27 cellular contexts compared by ENCODE assay signal in genomic region chr18:76618721-76619120, GRCh38.
DNase-seq lines count a peak whose midpoint lies in the region; ATAC-seq and TF ChIP-seq lines count a peak whose summit lies in the region.
"Had no signal": no experiment of that assay in that cellular context is flagged by ENCODE, and none has a peak within 500 bp of the region (broad histone marks: within the 10 kb centered on the region; RNA-seq: fewer than 3 reads in every experiment).

No MANE protein-coding gene starts in this region.

- no peak overlapping the region for H2AFZ ChIP-seq in mammary epithelial cell (ENCODE audit: low read depth, low read length)
- no peak overlapping the region for H2AFZ ChIP-seq in SK-N-SH (ENCODE audit: low read depth)

- TF ChIP-seq POLR2A in testis (IDR thresholded peaks at IDR 0.05) = no peak

- POLR2A ChIA-PET in SK-N-SH (lab: Yijun Ruan, JAX) = no interaction called here

- peaks cover 54% of the 10 kb centered on the region for H3K4me1 Mint-ChIP-seq in neural crest cell
- H3K4me1 Mint-ChIP-seq: central memory CD8-positive, alpha-beta T cell had no signal

- in situ Hi-C loops in mammary epithelial cell (cut with MboI; ENCODE audit: low sequenced_read_pairs in 2 of 2) = loop anchor here in 1 of 2 donors (25.0 kb wide), 1 partner anchor 131 kb away; the partner anchor contains the start of gene ZNF516

- H3K79me2 ChIP-seq in mammary epithelial cell (ENCODE audit: insufficient read depth, low read length) = no peaks in the 10 kb centered on the region
- no peaks in the 10 kb centered on the region for H3K79me2 ChIP-seq in SK-N-SH (ENCODE audit: insufficient read depth)

- dilution Hi-C loops in mammary epithelial cell (cut with HindIII; ENCODE audit: low sequenced_read_pairs) = no loop called here

- no peaks in the 10 kb centered on the region for H4K20me1 ChIP-seq in mammary epithelial cell (ENCODE audit: insufficient read depth, low read length)
- H4K20me1 ChIP-seq in SK-N-SH (ENCODE audit: insufficient read depth) = no peaks in the 10 kb centered on the region

- no peaks in the 10 kb centered on the region for H3K9me2 ChIP-seq in SK-N-SH

- H3K36me3 ChIP-seq in RWPE2 (ENCODE audit: low read depth) = no peaks in the 10 kb centered on the region
- H3K36me3 ChIP-seq in mammary epithelial cell (ENCODE audit: insufficient read depth, low read length) = no peaks in the 10 kb centered on the region
- H3K36me3 ChIP-seq in testis (ENCODE audit: low read depth, missing control alignments) = no peaks in the 10 kb centered on the region
- H3K36me3 ChIP-seq in left lung = no peaks in the 10 kb centered on the region
- H3K36me3 ChIP-seq in SK-N-SH (replicated peaks in 1 of 2; ENCODE audit: control insufficient read depth in 1 of 2, insufficient read depth in 2 of 2, low read length in 1 of 2) = no peaks in the 10 kb centered on the region
- H3K36me3 ChIP-seq: HAP-1 had no signal

- 56% methylated on average over 2 of the region's 2 CpGs for WGBS in mammary epithelial cell (ENCODE audit: low coverage, missing lambda C conversion rate)
- WGBS in testis, 2 donors = 45 to 88% methylated on average over 2 of the region's 2 CpGs
- 53% methylated on average over 2 of the region's 2 CpGs for WGBS in SK-N-SH (ENCODE audit: low lambda C conversion rate)

- no peak for DNase-seq in RWPE2 (ENCODE audit: low spot score)
- no peak for DNase-seq in mammary epithelial cell
- no peak for DNase-seq in neural crest cell (ENCODE audit: low read depth, low spot score)
- DNase-seq in testis = peak; percentile 90
- no peak for DNase-seq in NCI-H2081 (lab: John Stamatoyannopoulos, UW)
- no peak for DNase-seq in Kasumi-1 (lab: John Stamatoyannopoulos, UW)
- DNase-seq in left lung = no peak
- DNase-seq in SK-N-SH = no peak
- DNase-seq: activated CD4-positive, alpha-beta T cell treated with anti-CD3 and anti-CD28 coated beads, Interleukin-2, amount 10 ng/mL, durations not matched to agents 24 days and 14 days; activated naive CD4-positive, alpha-beta T cell treated with anti-CD3 and anti-CD28 coated beads, Interleukin-2, amount 50 U/mL, for 16 hours; activated T-cell treated with anti-CD3 and anti-CD28 coated beads, Interleukin-2, amount 50 U/mL, for 72 hours; aorta; EL; erythroblast; left colon; naive thymus-derived CD8-positive, alpha-beta T cell; NCI-H1048; NCI-H187 treated with DMSO at 0.1 percent for 48 hours; NCI-H774; stimulated activated CD4-positive, alpha-beta T cell treated with anti-CD3 and anti-CD28 coated beads, Interleukin-1b, Interleukin-23, amount 100 ng/mL, for 48 hours had no signal

- no peaks in the 10 kb centered on the region for H3F3A ChIP-seq in SK-N-SH (replicated peaks; ENCODE audit: insufficient read depth)

- H3K9me3 ChIP-seq in RWPE2 (ENCODE audit: severe bottlenecking) = no peaks in the 10 kb centered on the region
- H3K9me3 ChIP-seq in mammary epithelial cell (replicated peaks; ENCODE audit: insufficient read depth, low read length) = no peaks in the 10 kb centered on the region
- no peaks in the 10 kb centered on the region for H3K9me3 ChIP-seq in testis
- no peaks in the 10 kb centered on the region for H3K9me3 ChIP-seq in left lung
- no peaks in the 10 kb centered on the region for H3K9me3 ChIP-seq in SK-N-SH
- H3K9me3 ChIP-seq: HAP-1, psoas muscle had no signal

- ATAC-seq in RWPE2 (ENCODE audit: low read depth) (no peak), left lung (no peak)
- ATAC-seq: activated T-cell treated with anti-CD3 and anti-CD28 coated beads, Interleukin-2, amount 50 U/mL, for 72 hours; left colon; naive thymus-derived CD8-positive, alpha-beta T cell had no signal

- no peaks in the 10 kb centered on the region for H3K27me3 Mint-ChIP-seq in neural crest cell (ENCODE audit: low read depth)

- H3K4me3 ChIP-seq in RWPE2 (ENCODE audit: severe bottlenecking) (no peak overlapping the region), mammary epithelial cell (replicated peaks in 1 of 3; ENCODE audit: insufficient read depth in 1 of 3, low read depth in 2 of 3, low read length in 3 of 3) (no peak overlapping the region), testis (no peak overlapping the region), left lung (no peak overlapping the region), SK-N-SH (ENCODE audit: low read depth in 2 of 2, low read length in 1 of 2) (no peak overlapping the region)
- H3K4me3 ChIP-seq: HAP-1, skin epidermis had no signal

- H3K4me1 ChIP-seq in RWPE2 (ENCODE audit: insufficient read depth, poor library complexity, severe bottlenecking) = peaks cover 19% of the 10 kb centered on the region
- H3K4me1 ChIP-seq in mammary epithelial cell (ENCODE audit: insufficient read depth, low read length) = peaks cover 41% of the 10 kb centered on the region
- peaks cover 50% of the 10 kb centered on the region for H3K4me1 ChIP-seq in testis
- H3K4me1 ChIP-seq in left lung = peaks cover 14 to 36% of the 10 kb centered on the region in 2 donors
- no peaks in the 10 kb centered on the region; a peak in 1 of 4 replicates for H3K4me1 ChIP-seq in SK-N-SH (ENCODE audit: control insufficient read depth in 1 of 2, insufficient read depth in 2 of 2, low read depth in 1 of 2, low read length in 1 of 2)

- H3K27ac Mint-ChIP-seq in neural crest cell (ENCODE audit: unreplicated experiment) = peak overlapping the region; percentile 21
- H3K27ac Mint-ChIP-seq: activated CD4-positive, alpha-beta T cell treated with anti-CD3 and anti-CD28 coated beads, Interleukin-2, amount 10 ng/mL, durations not matched to agents 24 days and 14 days; activated T-cell treated with anti-CD3 and anti-CD28 coated beads, Interleukin-2, amount 50 U/mL, for 72 hours; T-helper 2 cell treated with Interferon-gamma antibody and Interleukin-4, amounts not matched to agents 5 μg/mL and 100 μg/mL, for 36 hours had no signal

- no TSS peak for BruUV-seq in mammary epithelial cell (replicated peaks; lab: Mats Ljungman, UMichigan)

- no peak overlapping the region for H3K4me2 ChIP-seq in mammary epithelial cell (ENCODE audit: insufficient read depth, low read depth, low read length)
- H3K4me2 ChIP-seq in SK-N-SH = no peak overlapping the region

- TF ChIP-seq EP300 in SK-N-SH (IDR thresholded peaks at IDR 0.05; ENCODE audit: borderline replicate concordance in 1 of 2, low read depth in 1 of 2, low read length in 1 of 2) = no peak

- H3K4me3 Mint-ChIP-seq in neural crest cell = peak overlapping the region; percentile 33
- H3K4me3 Mint-ChIP-seq: activated CD4-positive, alpha-beta T cell treated with anti-CD3 and anti-CD28 coated beads, Interleukin-2, amount 10 ng/mL, durations not matched to agents 24 days and 14 days; central memory CD8-positive, alpha-beta T cell; T-helper 2 cell treated with Interferon-gamma antibody and Interleukin-4, amounts not matched to agents 5 μg/mL and 100 μg/mL, for 36 hours had no signal

- no peaks in the 10 kb centered on the region for H3K9me3 Mint-ChIP-seq in neural crest cell
- H3K9me3 Mint-ChIP-seq: activated CD4-positive, alpha-beta T cell treated with anti-CD3 and anti-CD28 coated beads, Interleukin-2, amount 10 ng/mL, durations not matched to agents 24 days and 14 days; activated T-cell treated with anti-CD3 and anti-CD28 coated beads, Interleukin-2, amount 50 U/mL, for 72 hours; central memory CD8-positive, alpha-beta T cell; naive thymus-derived CD8-positive, alpha-beta T cell; T-helper 2 cell treated with Interferon-gamma antibody and Interleukin-4, amounts not matched to agents 5 μg/mL and 100 μg/mL, for 36 hours had no signal

- no peak for TF ChIP-seq RAD21 in SK-N-SH (IDR thresholded peaks at IDR 0.05; ENCODE audit: low read length)

- TF ChIP-seq CTCF in RWPE2 (IDR thresholded peaks at IDR 0.05; ENCODE audit: poor library complexity, severe bottlenecking) = no peak
- TF ChIP-seq CTCF in mammary epithelial cell (conservative IDR thresholded peaks at IDR 0.05 in 1 of 2, IDR thresholded peaks at IDR 0.05 in 1 of 2; ENCODE audit: extremely low read depth in 1 of 2, insufficient read depth in 1 of 2, low read depth in 1 of 2, low read length in 2 of 2) = no peak
- no peak for TF ChIP-seq CTCF in neural crest cell (conservative IDR thresholded peaks at IDR 0.05)
- TF ChIP-seq CTCF in testis (IDR thresholded peaks at IDR 0.05) = no peak
- TF ChIP-seq CTCF in left lung (IDR thresholded peaks at IDR 0.05) = no peak
- TF ChIP-seq CTCF in SK-N-SH (IDR thresholded peaks at IDR 0.05) = no peak

- H3K27me3 ChIP-seq in RWPE2 (ENCODE audit: insufficient read depth, poor library complexity, severe bottlenecking) = no peaks in the 10 kb centered on the region
- H3K27me3 ChIP-seq in mammary epithelial cell (ENCODE audit: insufficient read depth, low read length) = no peaks in the 10 kb centered on the region
- no peaks in the 10 kb centered on the region for H3K27me3 ChIP-seq in testis
- no peaks in the 10 kb centered on the region for H3K27me3 ChIP-seq in left lung
- H3K27me3 ChIP-seq in SK-N-SH (ENCODE audit: insufficient read depth) = no peaks in the 10 kb centered on the region

- CTCF ChIA-PET in mammary epithelial cell (lab: Charles Lee; ENCODE audit: low non-redundant PET) = interaction anchor here (0.6 to 0.7 kb wide), 3 partner anchors 38 to 219 kb away, joined by 3 to 4 read pairs (median 4); no protein-coding TSS in a partner anchor
- CTCF ChIA-PET in SK-N-SH (lab: Yijun Ruan, JAX) = interaction anchor here (0.7 kb wide), 1 partner anchor 220 kb away, joined by 3 read pairs; no protein-coding TSS in a partner anchor

- H3K27ac ChIP-seq in RWPE2 (ENCODE audit: poor library complexity, severe bottlenecking) (peak overlapping the region; percentile 25), mammary epithelial cell (ENCODE audit: insufficient read depth, low read depth, low read length) (peak overlapping the region; percentile 93), testis (peak overlapping the region; percentile 87 to 94), left lung (peak overlapping the region in 1 of 2 donors; percentile 81), SK-N-SH (ENCODE audit: low read depth in 2 of 2, low read length in 1 of 2) (no peak overlapping the region)
- H3K27ac ChIP-seq: VCaP had no signal

- H3K9ac ChIP-seq in mammary epithelial cell (ENCODE audit: insufficient read depth, low read length) (no peak overlapping the region), SK-N-SH (no peak overlapping the region)

- intact Hi-C loops in mammary epithelial cell (cut with micrococcal nuclease) = loop anchor here (1.0 kb wide), 3 partner anchors 53 to 212 kb away; no protein-coding TSS in a partner anchor
- intact Hi-C loops in testis (cut with DNase I; ENCODE audit: low total_unique reads) = no loop called here
- intact Hi-C loops in left lung (cut with DNase I) = no loop called here

- H3K36me3 Mint-ChIP-seq in neural crest cell (ENCODE audit: low read depth) = no peaks in the 10 kb centered on the region
- H3K36me3 Mint-ChIP-seq: CD14-positive monocyte; naive thymus-derived CD8-positive, alpha-beta T cell had no signal

TF ChIP-seq in SK-N-SH, 30 proteins besides CTCF, POLR2A, EP300 and RAD21 (continues in another document):
- no peak for TF ChIP-seq SMC3 (IDR thresholded peaks at IDR 0.05; ENCODE audit: low read depth, low read length)
- TF ChIP-seq MXI1 (IDR thresholded peaks at IDR 0.05; ENCODE audit: low read depth, low read length) = no peak

Comparison
In these comparisons a context has a peak if more than half of its experiments do, and no peak if none do; other contexts are left out.
1. H3K27ac ChIP-seq: peak in RWPE2 (single experiment), mammary epithelial cell (single experiment) and testis (2 of 2); none in SK-N-SH (0 of 2).